ENCODE assay signal across 12 cellular contexts in the genomic region with DNA sequence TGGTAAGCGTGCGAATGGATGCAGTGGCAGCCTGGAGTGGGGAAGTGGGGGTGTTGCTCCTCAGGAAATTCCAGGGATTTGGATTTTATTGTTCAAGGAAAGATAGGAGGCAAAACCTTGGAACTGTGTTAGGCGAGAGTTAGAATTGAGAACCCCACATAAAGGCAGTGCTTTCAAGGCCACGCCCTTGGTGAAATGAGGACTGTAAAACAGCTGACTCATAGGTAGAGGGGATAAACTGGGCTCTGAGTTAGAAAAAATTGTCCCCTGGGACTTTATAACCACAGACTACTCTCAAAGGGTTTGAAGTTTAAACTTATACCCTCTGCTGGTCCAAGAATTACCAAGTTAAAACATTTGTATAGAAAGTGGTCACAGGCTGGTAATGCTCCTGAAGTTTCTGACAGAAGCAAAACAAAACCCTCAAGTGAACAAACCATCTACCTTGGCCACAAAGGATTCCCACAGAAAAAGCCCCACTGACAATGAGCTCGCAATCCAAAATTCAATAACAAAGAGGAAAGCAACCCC.
DNase-seq lines count a peak whose midpoint lies in the region; ATAC-seq and TF ChIP-seq lines count a peak whose summit lies in the region.
"Had no signal": no experiment of that assay in that cellular context is flagged by ENCODE, and none has a peak within 500 bp of the region (broad histone marks: within the 10 kb centered on the region; RNA-seq: fewer than 3 reads in every experiment).

No MANE protein-coding gene starts in this region.

- 83 to 86% methylated on average over 5 of the region's 5 CpGs for WGBS in body of pancreas, 2 donors

- H3K36me3 ChIP-seq in PC-3 (ENCODE audit: low read depth, low read length) (no peaks in the 10 kb centered on the region), body of pancreas (replicated peaks in 1 of 2; ENCODE audit: insufficient read depth in 1 of 2, low read depth in 2 of 2) (no peaks in the 10 kb centered on the region)

- BruUV-seq in PC-3 (replicated peaks; lab: Mats Ljungman, UMichigan): no TSS peak

- H3K27me3 ChIP-seq in PC-3 (ENCODE audit: low read length): peaks cover 29% of the 10 kb centered on the region
- H3K27me3 ChIP-seq in body of pancreas: no peaks in the 10 kb centered on the region

- peak overlapping the region; percentile 18; the same call in 1 of the 2 replicates for H2AFZ ChIP-seq in PC-3 (ENCODE audit: low read length)
- H2AFZ ChIP-seq: parathyroid adenoma had no signal

- no peak for DNase-seq in activated T-cell treated with anti-CD3 and anti-CD28 coated beads, Interleukin-2, amount 50 U/mL, for 72 hours
- DNase-seq in activated T-cell treated with anti-CD3 and anti-CD28 coated beads for 4 hours (no peak), PC-3 (peak; percentile 63), stromal cell of bone marrow (ENCODE audit: low read depth) (peak; percentile 14), GM13976 (ENCODE audit: low spot score) (no peak), body of pancreas (no peak)
- DNase-seq in activated CD4-positive, alpha-beta memory T cell treated with anti-CD3 and anti-CD28 coated beads for 36 hours: no peak
- DNase-seq: NCI-H446 treated with DMSO at 0.1 percent for 48 hours, T-helper 9 cell had no signal

- POLR2A ChIA-PET in PC-3 (lab: Charles Lee; ENCODE audit: unreplicated experiment): no interaction called here
- POLR2A ChIA-PET in activated CD4-positive, alpha-beta memory T cell treated with anti-CD3 and anti-CD28 coated beads for 36 hours (lab: Charles Lee): no interaction called here

- peaks cover 7% of the 10 kb centered on the region for H3K27me3 Mint-ChIP-seq in activated T-cell treated with anti-CD3 and anti-CD28 coated beads, Interleukin-2, amount 50 U/mL, for 72 hours (ENCODE audit: low read depth)
- H3K27me3 Mint-ChIP-seq in activated CD4-positive, alpha-beta memory T cell treated with anti-CD3 and anti-CD28 coated beads for 36 hours: peaks cover 19% of the 10 kb centered on the region

- no peak overlapping the region for H3K4me3 ChIP-seq in PC-3 (ENCODE audit: low read length)
- no peak overlapping the region for H3K4me3 ChIP-seq in body of pancreas

- no peak overlapping the region for H3K27ac ChIP-seq in PC-3 (ENCODE audit: low read length)
- no peak overlapping the region for H3K27ac ChIP-seq in body of pancreas
- H3K27ac ChIP-seq: parathyroid adenoma had no signal

- H3K9me3 ChIP-seq in PC-3 (ENCODE audit: low read length) (no peaks in the 10 kb centered on the region), body of pancreas (no peaks in the 10 kb centered on the region)

- H3K36me3 Mint-ChIP-seq in activated T-cell treated with anti-CD3 and anti-CD28 coated beads, Interleukin-2, amount 50 U/mL, for 72 hours (ENCODE audit: insufficient read depth in 2 of 2): peaks cover 0 to 3% of the 10 kb centered on the region in 2 donors
- no peaks in the 10 kb centered on the region for H3K36me3 Mint-ChIP-seq in activated CD4-positive, alpha-beta memory T cell treated with anti-CD3 and anti-CD28 coated beads for 36 hours

- no peak for TF ChIP-seq POLR2A in body of pancreas (IDR thresholded peaks at IDR 0.05)

- peak; percentile 11 to 23 for ATAC-seq in activated T-cell treated with anti-CD3 and anti-CD28 coated beads, Interleukin-2, amount 50 U/mL, for 72 hours (replicated peaks in 1 of 2)
- peak; percentile 81 for ATAC-seq in HG02759 (IDR thresholded peaks at IDR 0.05; ENCODE audit: unreplicated experiment)
- ATAC-seq in PC-3: peak; percentile 88
- ATAC-seq in body of pancreas: no peak

- intact Hi-C loops in PC-3 (cut with micrococcal nuclease): no loop called here
- intact Hi-C loops in activated CD4-positive, alpha-beta memory T cell treated with anti-CD3 and anti-CD28 coated beads for 36 hours (cut with micrococcal nuclease): no loop called here
- intact Hi-C loops in body of pancreas (cut with DNase I): no loop called here

- H3K4me1 ChIP-seq in PC-3 (ENCODE audit: insufficient read depth, low read length) (peaks cover 11% of the 10 kb centered on the region), body of pancreas (no peaks in the 10 kb centered on the region)
- H3K4me1 ChIP-seq: parathyroid adenoma had no signal

- TF ChIP-seq CTCF in PC-3 (conservative IDR thresholded peaks at IDR 0.05; ENCODE audit: low read depth, low read length): no peak
- no peak for TF ChIP-seq CTCF in GM13976 (IDR thresholded peaks at IDR 0.05; ENCODE audit: borderline replicate concordance, control extremely low read depth, extremely low read depth, insufficient read depth, missing control alignments)
- TF ChIP-seq CTCF in body of pancreas (IDR thresholded peaks at IDR 0.05): no peak

- H3K9ac ChIP-seq in PC-3 (ENCODE audit: low read length): no peak overlapping the region
- H3K9ac ChIP-seq: parathyroid adenoma had no signal

- CTCF ChIA-PET in PC-3 (lab: Charles Lee): no interaction called here
- CTCF ChIA-PET in activated CD4-positive, alpha-beta memory T cell treated with anti-CD3 and anti-CD28 coated beads for 36 hours (lab: Charles Lee): no interaction called here

- no peaks in the 10 kb centered on the region for H3K9me3 Mint-ChIP-seq in activated T-cell treated with anti-CD3 and anti-CD28 coated beads, Interleukin-2, amount 50 U/mL, for 72 hours
- peaks cover 4% of the 10 kb centered on the region for H3K9me3 Mint-ChIP-seq in activated CD4-positive, alpha-beta memory T cell treated with anti-CD3 and anti-CD28 coated beads for 36 hours
- H3K9me3 Mint-ChIP-seq: activated T-helper 2 cell treated with anti-CD3 and anti-CD28 coated beads, Interferon-gamma antibody, Interleukin-2, Interleukin-4, amounts not matched to agents 10 μg/mL and 5 μg/mL and 100 μg/mL, durations not matched to agents 14 hours and 24 hours and 36 hours had no signal

- H3F3A ChIP-seq in PC-3 (ENCODE audit: low read length, unreplicated experiment): no peaks in the 10 kb centered on the region

- no peaks in the 10 kb centered on the region for H3K4me1 Mint-ChIP-seq in activated T-cell treated with anti-CD3 and anti-CD28 coated beads, Interleukin-2, amount 50 U/mL, for 72 hours (ENCODE audit: low read depth)
- no peaks in the 10 kb centered on the region for H3K4me1 Mint-ChIP-seq in activated CD4-positive, alpha-beta memory T cell treated with anti-CD3 and anti-CD28 coated beads for 36 hours (ENCODE audit: low read depth)

- H3K4me3 Mint-ChIP-seq in activated T-cell treated with anti-CD3 and anti-CD28 coated beads, Interleukin-2, amount 50 U/mL, for 72 hours: no peak overlapping the region
- H3K4me3 Mint-ChIP-seq in activated CD4-positive, alpha-beta memory T cell treated with anti-CD3 and anti-CD28 coated beads for 36 hours: no peak overlapping the region

- H3K79me2 ChIP-seq in PC-3 (ENCODE audit: low read length): no peaks in the 10 kb centered on the region
- H3K79me2 ChIP-seq: parathyroid adenoma had no signal

- H3K9me2 ChIP-seq in PC-3 (replicated peaks; ENCODE audit: low read length): no peaks in the 10 kb centered on the region

- in situ Hi-C loops in GM13976 (cut with MboI; ENCODE audit: low sequenced_read_pairs, unreplicated experiment): no loop called here

- H4K20me1 ChIP-seq in PC-3 (ENCODE audit: low read length): no peaks in the 10 kb centered on the region

- no peak overlapping the region for H3K27ac Mint-ChIP-seq in activated T-cell treated with anti-CD3 and anti-CD28 coated beads, Interleukin-2, amount 50 U/mL, for 72 hours
- no peak overlapping the region for H3K27ac Mint-ChIP-seq in activated CD4-positive, alpha-beta memory T cell treated with anti-CD3 and anti-CD28 coated beads for 36 hours
- H3K27ac Mint-ChIP-seq: activated T-helper 2 cell treated with anti-CD3 and anti-CD28 coated beads, Interferon-gamma antibody, Interleukin-2, Interleukin-4, amounts not matched to agents 10 μg/mL and 5 μg/mL and 100 μg/mL, durations not matched to agents 14 hours and 24 hours and 36 hours had no signal

- peak overlapping the region; percentile 47 for H3K4me2 ChIP-seq in PC-3 (ENCODE audit: low read length)

Comparison
In these comparisons a context has a peak if more than half of its experiments do, and no peak if none do; other contexts are left out.
1. DNase-seq: peak in PC-3 (single experiment) and stromal cell of bone marrow (single experiment); none in activated T-cell treated with anti-CD3 and anti-CD28 coated beads, Interleukin-2, amount 50 U/mL, for 72 hours (0 of 2), activated T-cell treated with anti-CD3 and anti-CD28 coated beads for 4 hours (single experiment), GM13976 (single experiment), activated CD4-positive, alpha-beta memory T cell treated with anti-CD3 and anti-CD28 coated beads for 36 hours (single experiment) and body of pancreas (0 of 4).